Comparison of ENCODE assay signal across 1 cellular context in the genomic region with DNA sequence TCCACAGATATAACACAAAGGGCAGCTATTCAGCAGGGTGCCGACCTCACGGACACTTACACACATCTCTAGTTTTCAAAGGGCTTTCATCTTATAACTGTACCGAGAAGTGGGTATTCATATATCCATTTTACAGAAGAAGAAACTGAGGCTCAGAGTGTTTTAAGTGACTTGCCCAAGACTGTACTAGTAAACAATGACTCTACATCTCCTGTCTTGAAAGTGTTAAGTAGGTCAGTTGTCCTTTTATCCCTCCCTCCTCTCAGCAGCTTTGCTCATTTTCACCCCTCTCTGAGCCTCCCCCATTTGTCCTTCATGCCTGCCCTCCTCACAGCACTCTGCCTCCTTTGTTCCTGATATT.
TF ChIP-seq lines count a peak whose summit lies in the region.

No MANE protein-coding gene starts in this region.

TF ChIP-seq in K562, 482 proteins besides CTCF, POLR2A, EP300 and RAD21:
- TF ChIP-seq CBX3 (IDR thresholded peaks at IDR 0.05; ENCODE audit: borderline replicate concordance in 1 of 2, low read length in 2 of 2) (0 out of 3 replicates have a peak, but pooled peaks of 1 of the 2 experiments have one; percentile 15), CHD4 (IDR thresholded peaks at IDR 0.05; ENCODE audit: insufficient read depth, insufficient replicate concordance, low read depth, low read length, poor library complexity, severe bottlenecking) (peak; percentile 74), SMARCA5 (IDR thresholded peaks at IDR 0.05) (peak; percentile 69; the same call in 1 of the 2 replicates), ZSCAN32 (CRISPR knock-in tag; IDR thresholded peaks at IDR 0.05) (no peak), ADNP (tag; IDR thresholded peaks at IDR 0.05) (peak; percentile 97), SIN3B (IDR thresholded peaks at IDR 0.05; ENCODE audit: low read depth) (no peak), KLF6 (CRISPR knock-in tag; IDR thresholded peaks at IDR 0.05; ENCODE audit: borderline replicate concordance) (no peak), CBX1 (IDR thresholded peaks at IDR 0.05; ENCODE audit: low read depth) (peak; percentile 91), KDM1A (IDR thresholded peaks at IDR 0.05) (peak; percentile 74 to 87), RBM25 (IDR thresholded peaks at IDR 0.05; ENCODE audit: low read depth, low read length, severe bottlenecking) (peak; percentile 98), NFRKB (IDR thresholded peaks at IDR 0.05; ENCODE audit: low read depth) (no peak), BCOR (IDR thresholded peaks at IDR 0.05) (peak; percentile 98), HIVEP1 (CRISPR knock-in tag; IDR thresholded peaks at IDR 0.05) (no peak), RCOR1 (IDR thresholded peaks at IDR 0.05; ENCODE audit: borderline replicate concordance in 1 of 2, low read depth in 2 of 2, low read length in 2 of 2) (peak; percentile 19 to 83; a peak in 3 of 4 replicates), ETV6 (IDR thresholded peaks at IDR 0.05; ENCODE audit: borderline replicate concordance in 1 of 2, low read depth in 2 of 2, low read length in 1 of 2) (no peak), ETV6 (CRISPR knock-in tag; IDR thresholded peaks at IDR 0.05; ENCODE audit: borderline replicate concordance) (no peak), HDAC2 (IDR thresholded peaks at IDR 0.05) (peak; percentile 83), PHF20 (IDR thresholded peaks at IDR 0.05; ENCODE audit: partially characterized antibody) (peak; percentile 38), ZNF583 (CRISPR knock-in tag; IDR thresholded peaks at IDR 0.05) (no peak)
- TF ChIP-seq, protein P1, sequence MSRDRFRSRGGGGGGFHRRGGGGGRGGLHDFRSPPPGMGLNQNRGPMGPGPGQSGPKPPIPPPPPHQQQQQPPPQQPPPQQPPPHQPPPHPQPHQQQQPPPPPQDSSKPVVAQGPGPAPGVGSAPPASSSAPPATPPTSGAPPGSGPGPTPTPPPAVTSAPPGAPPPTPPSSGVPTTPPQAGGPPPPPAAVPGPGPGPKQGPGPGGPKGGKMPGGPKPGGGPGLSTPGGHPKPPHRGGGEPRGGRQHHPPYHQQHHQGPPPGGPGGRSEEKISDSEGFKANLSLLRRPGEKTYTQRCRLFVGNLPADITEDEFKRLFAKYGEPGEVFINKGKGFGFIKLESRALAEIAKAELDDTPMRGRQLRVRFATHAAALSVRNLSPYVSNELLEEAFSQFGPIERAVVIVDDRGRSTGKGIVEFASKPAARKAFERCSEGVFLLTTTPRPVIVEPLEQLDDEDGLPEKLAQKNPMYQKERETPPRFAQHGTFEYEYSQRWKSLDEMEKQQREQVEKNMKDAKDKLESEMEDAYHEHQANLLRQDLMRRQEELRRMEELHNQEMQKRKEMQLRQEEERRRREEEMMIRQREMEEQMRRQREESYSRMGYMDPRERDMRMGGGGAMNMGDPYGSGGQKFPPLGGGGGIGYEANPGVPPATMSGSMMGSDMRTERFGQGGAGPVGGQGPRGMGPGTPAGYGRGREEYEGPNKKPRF (IDR thresholded peaks at IDR 0.05; ENCODE audit: low read depth, low read length), result no peak
- TF ChIP-seq, protein P2, sequence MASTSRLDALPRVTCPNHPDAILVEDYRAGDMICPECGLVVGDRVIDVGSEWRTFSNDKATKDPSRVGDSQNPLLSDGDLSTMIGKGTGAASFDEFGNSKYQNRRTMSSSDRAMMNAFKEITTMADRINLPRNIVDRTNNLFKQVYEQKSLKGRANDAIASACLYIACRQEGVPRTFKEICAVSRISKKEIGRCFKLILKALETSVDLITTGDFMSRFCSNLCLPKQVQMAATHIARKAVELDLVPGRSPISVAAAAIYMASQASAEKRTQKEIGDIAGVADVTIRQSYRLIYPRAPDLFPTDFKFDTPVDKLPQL (IDR thresholded peaks at IDR 0.05; ENCODE audit: extremely low read depth, insufficient read length), result no peak
